1 cellular context compared by ENCODE assay signal in genomic region chr6:15431762-15432495, GRCh38.
TF ChIP-seq lines count a peak whose summit lies in the region.

No MANE protein-coding gene starts in this region.

TF ChIP-seq in HepG2, 621 proteins besides CTCF, POLR2A, EP300 and RAD21 (continued from another document and continues in another):
- TF ChIP-seq ZBED4 (CRISPR knock-in tag; IDR thresholded peaks at IDR 0.05; ENCODE audit: borderline replicate concordance) = no peak
- no peak for TF ChIP-seq ZNF235 (CRISPR knock-in tag; IDR thresholded peaks at IDR 0.05; ENCODE audit: borderline replicate concordance)
- TF ChIP-seq ATRX (CRISPR knock-in tag; IDR thresholded peaks at IDR 0.05; ENCODE audit: borderline replicate concordance) = no peak
- TF ChIP-seq SP140L (CRISPR knock-in tag; IDR thresholded peaks at IDR 0.05; ENCODE audit: borderline replicate concordance) = no peak
- TF ChIP-seq MNT (IDR thresholded peaks at IDR 0.05) = no peak
- no peak for TF ChIP-seq ZNF234 (CRISPR knock-in tag; conservative IDR thresholded peaks at IDR 0.05)
- no peak for TF ChIP-seq MXD1 (CRISPR knock-in tag; IDR thresholded peaks at IDR 0.05)
- TF ChIP-seq ZFYVE20 (CRISPR knock-in tag; IDR thresholded peaks at IDR 0.05; ENCODE audit: borderline replicate concordance, low read depth) = no peak
- TF ChIP-seq ZNF124 (CRISPR knock-in tag; IDR thresholded peaks at IDR 0.05) = no peak
- no peak for TF ChIP-seq NKX3-1 (CRISPR knock-in tag; IDR thresholded peaks at IDR 0.05)
- TF ChIP-seq ARID4A (CRISPR knock-in tag; IDR thresholded peaks at IDR 0.05; ENCODE audit: borderline replicate concordance) = no peak
- TF ChIP-seq BRD4 (CRISPR knock-in tag; IDR thresholded peaks at IDR 0.05) = no peak
- no peak for TF ChIP-seq TEAD2 (CRISPR knock-in tag; IDR thresholded peaks at IDR 0.05)
- TF ChIP-seq IRF9 (CRISPR knock-in tag; IDR thresholded peaks at IDR 0.05; ENCODE audit: borderline replicate concordance) = no peak
- no peak for TF ChIP-seq ZNF660 (CRISPR knock-in tag; IDR thresholded peaks at IDR 0.05; ENCODE audit: borderline replicate concordance, low read depth)
- no peak for TF ChIP-seq NFIB (CRISPR knock-in tag; IDR thresholded peaks at IDR 0.05; ENCODE audit: borderline replicate concordance)
- TF ChIP-seq HOXD1 (CRISPR knock-in tag; IDR thresholded peaks at IDR 0.05) = no peak
- TF ChIP-seq MTERF4 (CRISPR knock-in tag; IDR thresholded peaks at IDR 0.05) = no peak
- no peak for TF ChIP-seq MEF2D (CRISPR knock-in tag; IDR thresholded peaks at IDR 0.05)
- TF ChIP-seq ARID5B (CRISPR knock-in tag; IDR thresholded peaks at IDR 0.05) = peak; percentile 77
- no peak for TF ChIP-seq ZNF512 (CRISPR knock-in tag; IDR thresholded peaks at IDR 0.05)
- TF ChIP-seq IKZF1 (IDR thresholded peaks at IDR 0.05) = no peak
- TF ChIP-seq ZBTB14 (CRISPR knock-in tag; IDR thresholded peaks at IDR 0.05) = no peak
- peak; percentile 63; the same call in 1 of the 2 replicates for TF ChIP-seq PITX1 (CRISPR knock-in tag; IDR thresholded peaks at IDR 0.05)
- TF ChIP-seq SETDB1 (CRISPR knock-in tag; IDR thresholded peaks at IDR 0.05; ENCODE audit: borderline replicate concordance) = no peak
- TF ChIP-seq AFF4 (CRISPR knock-in tag; IDR thresholded peaks at IDR 0.05) = no peak
- TF ChIP-seq TBP (CRISPR knock-in tag; IDR thresholded peaks at IDR 0.05) = no peak
- no peak for TF ChIP-seq ZNF713 (CRISPR knock-in tag; IDR thresholded peaks at IDR 0.05)
